In genomic region chr1:147927689-147928088, GRCh38 we compare ENCODE assay signal across 14 cellular contexts. TPM values are rescaled to one million over a fixed set of nuclear protein-coding genes. Genes with fewer than 3 reads are reported as not detected.
DNase-seq lines count a peak whose midpoint lies in the region; ATAC-seq, FAIRE-seq and TF ChIP-seq lines count a peak whose summit lies in the region.
"Not testable (repeated sequence)": the region's sequence is repeated elsewhere in the genome, so short reads cannot be mapped to it uniquely, and the experiment has no call there.
"Had no signal": no experiment of that assay in that cellular context is flagged by ENCODE, and none has a peak within 500 bp of the region (broad histone marks: within the 10 kb centered on the region; RNA-seq: fewer than 3 reads in every experiment).

No MANE protein-coding gene starts in this region.

- not testable (repeated sequence) for H3K4me3 ChIP-seq in HCT116 (replicated peaks in 1 of 2; ENCODE audit: low read depth in 1 of 2, low read length in 2 of 2); spleen

- not testable (repeated sequence) for H3K4me2 ChIP-seq in HCT116 (ENCODE audit: low read length)

- RAD21 ChIA-PET in HCT116 (lab: Charles Lee; ENCODE audit: low non-redundant PET in 1 of 2, low total read pairs in 2 of 2, uncharacterized antibody in 2 of 2, unreplicated experiment in 2 of 2): not testable (repeated sequence)

- POLR2A ChIA-PET in HCT116 (lab: Charles Lee): not testable (repeated sequence)

- not testable (repeated sequence) for H3K9me2 ChIP-seq in HCT116 (ENCODE audit: insufficient read depth)

- not testable (repeated sequence) for DNase-seq in D721Med (ENCODE audit: insufficient read length, low spot score); HCT116 (ENCODE audit: low read depth, low spot score); central memory CD8-positive, alpha-beta T cell (ENCODE audit: low spot score in 2 of 2)
- DNase-seq in activated CD4-positive, alpha-beta T cell treated with anti-CD3 and anti-CD28 coated beads, Interleukin-2, amount 10 ng/mL, durations not matched to agents 24 days and 14 days: peak; percentile 55
- DNase-seq in spleen: peak; percentile 75

- not testable (repeated sequence) for H3K9me3 Mint-ChIP-seq in activated CD4-positive, alpha-beta T cell treated with anti-CD3 and anti-CD28 coated beads, Interleukin-2, amount 10 ng/mL, durations not matched to agents 24 days and 14 days; central memory CD8-positive, alpha-beta T cell

- 94 to 100% (median 100%) methylated on average over 2 to 7 of the region's 10 CpGs for WGBS in spleen, 5 donors

- TF ChIP-seq POLR2A in HCT116 (IDR thresholded peaks at IDR 0.05; ENCODE audit: borderline replicate concordance, extremely low read depth, insufficient read depth, insufficient read length); spleen (IDR thresholded peaks at IDR 0.05): not testable (repeated sequence)

- BruUV-seq in HCT116 (replicated peaks; lab: Mats Ljungman, UMichigan): not testable (repeated sequence)

- H3K27ac Mint-ChIP-seq in activated CD4-positive, alpha-beta T cell treated with anti-CD3 and anti-CD28 coated beads, Interleukin-2, amount 10 ng/mL, durations not matched to agents 24 days and 14 days: not testable (repeated sequence)
- peak overlapping the region; percentile 61 for H3K27ac Mint-ChIP-seq in central memory CD8-positive, alpha-beta T cell (ENCODE audit: low read depth)

- H3K27ac ChIP-seq in HCT116 (ENCODE audit: low read depth, low read length); spleen: not testable (repeated sequence)

- H3K27me3 Mint-ChIP-seq in activated CD4-positive, alpha-beta T cell treated with anti-CD3 and anti-CD28 coated beads, Interleukin-2, amount 10 ng/mL, durations not matched to agents 24 days and 14 days; central memory CD8-positive, alpha-beta T cell: not testable (repeated sequence)

- intact Hi-C loops in HCT116 (cut with micrococcal nuclease); activated CD4-positive, alpha-beta T cell treated with anti-CD3 and anti-CD28 coated beads, Interleukin-2, amount 10 ng/mL, durations not matched to agents 24 days and 14 days (cut with micrococcal nuclease); spleen (cut with DNase I; ENCODE audit: low total_unique reads): not testable (repeated sequence)

- H3K36me3 Mint-ChIP-seq in activated CD4-positive, alpha-beta T cell treated with anti-CD3 and anti-CD28 coated beads, Interleukin-2, amount 10 ng/mL, durations not matched to agents 24 days and 14 days (ENCODE audit: low read depth); central memory CD8-positive, alpha-beta T cell (ENCODE audit: insufficient read depth): not testable (repeated sequence)

- H3K9me3 ChIP-seq in HCT116 (ENCODE audit: control insufficient read depth in 1 of 2, insufficient read depth in 1 of 2, low read depth in 1 of 2, low read length in 2 of 2); spleen: not testable (repeated sequence)

- H3K79me2 ChIP-seq in HCT116 (ENCODE audit: insufficient read depth, low read length): not testable (repeated sequence)

- not testable (repeated sequence) for H3K4me3 Mint-ChIP-seq in activated CD4-positive, alpha-beta T cell treated with anti-CD3 and anti-CD28 coated beads, Interleukin-2, amount 10 ng/mL, durations not matched to agents 24 days and 14 days; central memory CD8-positive, alpha-beta T cell

- H3K36me3 ChIP-seq in HCT116 (ENCODE audit: control insufficient read depth in 1 of 2, insufficient read depth in 2 of 2, low read length in 2 of 2); spleen: not testable (repeated sequence)

- not testable (repeated sequence) for H2AFZ ChIP-seq in HCT116 (ENCODE audit: low read depth, low read length, poor library complexity, severe bottlenecking)

- not testable (repeated sequence) for H3K9ac ChIP-seq in HCT116 (ENCODE audit: low read length)

- peaks cover 21% of the 10 kb centered on the region for H3K4me1 Mint-ChIP-seq in activated CD4-positive, alpha-beta T cell treated with anti-CD3 and anti-CD28 coated beads, Interleukin-2, amount 10 ng/mL, durations not matched to agents 24 days and 14 days
- H3K4me1 Mint-ChIP-seq in central memory CD8-positive, alpha-beta T cell: peaks cover 27% of the 10 kb centered on the region

- H3K4me1 ChIP-seq in HCT116 (ENCODE audit: control insufficient read depth in 1 of 2, insufficient read depth in 2 of 2, low read length in 2 of 2): not testable (repeated sequence)
- H3K4me1 ChIP-seq in spleen: peaks cover 0 to 21% (median 12%) of the 10 kb centered on the region in 6 donors

- H4K20me1 ChIP-seq in HCT116 (ENCODE audit: insufficient read depth): not testable (repeated sequence)

- peak; percentile 94 for FAIRE-seq in D721Med (lab: Jason Lieb, UNC)

- CTCF ChIA-PET in HCT116 (lab: Charles Lee): not testable (repeated sequence)

- H3K27me3 ChIP-seq in HCT116 (ENCODE audit: insufficient read depth, low read length); spleen (replicated peaks in 1 of 7): not testable (repeated sequence)

- TF ChIP-seq CTCF in D721Med (IDR thresholded peaks at IDR 0.05; ENCODE audit: insufficient read depth, missing control alignments); HCT116 (IDR thresholded peaks at IDR 0.05 in 2 of 3, conservative IDR thresholded peaks at IDR 0.05 in 1 of 3; ENCODE audit: borderline replicate concordance in 1 of 3, insufficient read depth in 1 of 3, low read depth in 2 of 3, low read length in 2 of 3); spleen (IDR thresholded peaks at IDR 0.05 in 8 of 11, conservative IDR thresholded peaks at IDR 0.05 in 3 of 11): not testable (repeated sequence)

- ATAC-seq in GM18873 (IDR thresholded peaks at IDR 0.05; ENCODE audit: low FRiP score, unreplicated experiment) (peak; percentile 4), HCT116 (peak; percentile 2)
- ATAC-seq in central memory CD8-positive, alpha-beta T cell (replicated peaks; ENCODE audit: extremely low read depth, poor library complexity, severe bottlenecking): not testable (repeated sequence)

- not testable (repeated sequence) for TF ChIP-seq RAD21 in HCT116 (IDR thresholded peaks at IDR 0.05; ENCODE audit: low read depth)

RNA-seq across cellular contexts. Expression of gene GPR89B, which starts 0.5 kb away (rescaled TPM):
- total RNA-seq in HCT116 (2021; ENCODE audit: unreplicated experiment) (11.0 TPM), spleen (10 to 100 TPM; 12.3 to 26.5 (median 18.2) TPM)
- 4.0 and 6.2 TPM in 2 replicates for polyA plus RNA-seq in HCT116 (2012)
- total RNA-seq in activated CD4-positive, alpha-beta T cell treated with anti-CD3 and anti-CD28 coated beads, Interleukin-2, amount 10 ng/mL, durations not matched to agents 24 days and 14 days: 16.8 and 17.2 TPM in 2 replicates
- polyA plus RNA-seq in spleen: 10 to 100 TPM; 10.4 to 13.8 (median 12.1) TPM

RNA-seq across cellular contexts. Expression of gene GJA8, which starts 25.1 kb away (rescaled TPM):
- total RNA-seq in HCT116 (2021; ENCODE audit: unreplicated experiment) (not detected), spleen (not detected)
- not detected in 2 replicates for polyA plus RNA-seq in HCT116 (2012)
- not detected in 2 replicates for total RNA-seq in activated CD4-positive, alpha-beta T cell treated with anti-CD3 and anti-CD28 coated beads, Interleukin-2, amount 10 ng/mL, durations not matched to agents 24 days and 14 days
- not detected for polyA plus RNA-seq in spleen
- total RNA-seq: A673; Calu3; CD4-positive, alpha-beta memory T cell; G401; H7; LHCN-M2 had no signal
- polyA plus RNA-seq: AG04450; CD14-positive monocyte; CD4-positive, alpha-beta memory T cell had no signal
